In genomic region chr22:29956680-29957079, GRCh38 we compare ENCODE assay signal across 26 cellular contexts.
"Had no signal": no experiment of that assay in that cellular context is flagged by ENCODE, and none has a peak within 500 bp of the region (broad histone marks: within the 10 kb centered on the region; RNA-seq: fewer than 3 reads in every experiment).

No MANE protein-coding gene starts in this region.

- H3K27me3 ChIP-seq: cardiac muscle cell, SJCRH30 had no signal

- H3K27me3 Mint-ChIP-seq: activated CD8-positive, alpha-beta T cell treated with anti-CD3 and anti-CD28 coated beads for 36 hours; brain; central memory CD8-positive, alpha-beta T cell had no signal

- H3K9me3 Mint-ChIP-seq: activated CD8-positive, alpha-beta T cell treated with anti-CD3 and anti-CD28 coated beads for 36 hours; activated naive CD4-positive, alpha-beta T cell treated with anti-CD3 and anti-CD28 coated beads for 36 hours; activated naive CD4-positive, alpha-beta T cell treated with anti-CD3 and anti-CD28 coated beads, Interleukin-2, amount 50 U/mL, for 72 hours; activated T-cell treated with anti-CD3 and anti-CD28 coated beads, Interleukin-2, amount 50 U/mL, for 72 hours; activated T-helper 2 cell treated with anti-CD3 and anti-CD28 coated beads, Interferon-gamma antibody, Interleukin-2, Interleukin-4, amounts not matched to agents 10 μg/mL and 5 μg/mL and 100 μg/mL, durations not matched to agents 14 hours and 24 hours and 36 hours; brain; central memory CD8-positive, alpha-beta T cell had no signal

- H3K36me3 ChIP-seq: cardiac muscle cell, SJCRH30, WERI-Rb-1 had no signal

- DNase-seq: activated CD4-positive, alpha-beta T cell treated with anti-CD3 and anti-CD28 coated beads for 1 hour; activated CD4-positive, alpha-beta T cell treated with anti-CD3 and anti-CD28 coated beads for 48 hours; activated CD4-positive, CD25-positive, alpha-beta regulatory T cell; activated CD8-positive, alpha-beta T cell treated with anti-CD3 and anti-CD28 coated beads for 36 hours; activated gamma-delta T cell; activated naive CD4-positive, alpha-beta T cell treated with anti-CD3 and anti-CD28 coated beads for 36 hours; activated T-cell treated with anti-CD3 and anti-CD28 coated beads, Interleukin-2, amount 50 U/mL, for 1 hour; activated T-cell treated with anti-CD3 and anti-CD28 coated beads, Interleukin-2, amount 50 U/mL, for 72 hours; anterior cingulate cortex; NCI-H1048; NCI-H1436 treated with DMSO at 0.1 percent for 48 hours; NCI-H1694 treated with DMSO at 0.1 percent for 48 hours; NCI-H2029; NCI-H345; NCI-H524 treated with DMSO at 0.1 percent for 48 hours; SHP77; SJCRH30; T1000; WERI-Rb-1 had no signal

- H3K27ac ChIP-seq: cardiac muscle cell, SJCRH30, SK-N-MC, WERI-Rb-1 had no signal

- H3K9me3 ChIP-seq: SJCRH30 had no signal

- H3K36me3 Mint-ChIP-seq: activated naive CD4-positive, alpha-beta T cell treated with anti-CD3 and anti-CD28 coated beads, Interleukin-2, amount 50 U/mL, for 72 hours had no signal

- H3K4me3 ChIP-seq: cardiac muscle cell, SJCRH30, SK-N-MC had no signal

- H3K4me3 Mint-ChIP-seq: activated CD8-positive, alpha-beta T cell treated with anti-CD3 and anti-CD28 coated beads for 36 hours; activated naive CD4-positive, alpha-beta T cell treated with anti-CD3 and anti-CD28 coated beads for 36 hours; activated T-cell treated with anti-CD3 and anti-CD28 coated beads, Interleukin-2, amount 50 U/mL, for 72 hours; brain; central memory CD8-positive, alpha-beta T cell had no signal

- H3K27ac Mint-ChIP-seq: activated CD8-positive, alpha-beta T cell treated with anti-CD3 and anti-CD28 coated beads for 36 hours; activated naive CD4-positive, alpha-beta T cell treated with anti-CD3 and anti-CD28 coated beads for 36 hours; activated naive CD4-positive, alpha-beta T cell treated with anti-CD3 and anti-CD28 coated beads, Interleukin-2, amount 50 U/mL, for 72 hours; activated T-cell treated with anti-CD3 and anti-CD28 coated beads, Interleukin-2, amount 50 U/mL, for 72 hours; activated T-helper 2 cell treated with anti-CD3 and anti-CD28 coated beads, Interferon-gamma antibody, Interleukin-2, Interleukin-4, amounts not matched to agents 10 μg/mL and 5 μg/mL and 100 μg/mL, durations not matched to agents 14 hours and 24 hours and 36 hours had no signal

- ATAC-seq: activated CD8-positive, alpha-beta T cell treated with anti-CD3 and anti-CD28 coated beads for 36 hours; activated naive CD4-positive, alpha-beta T cell treated with anti-CD3 and anti-CD28 coated beads, Interleukin-2, amount 50 U/mL, for 72 hours; activated T-cell treated with anti-CD3 and anti-CD28 coated beads, Interleukin-2, amount 50 U/mL, for 72 hours; Panc1 had no signal

- H3K4me1 ChIP-seq: SJCRH30 had no signal
